13 cellular contexts compared by ENCODE assay signal in the genomic region with DNA sequence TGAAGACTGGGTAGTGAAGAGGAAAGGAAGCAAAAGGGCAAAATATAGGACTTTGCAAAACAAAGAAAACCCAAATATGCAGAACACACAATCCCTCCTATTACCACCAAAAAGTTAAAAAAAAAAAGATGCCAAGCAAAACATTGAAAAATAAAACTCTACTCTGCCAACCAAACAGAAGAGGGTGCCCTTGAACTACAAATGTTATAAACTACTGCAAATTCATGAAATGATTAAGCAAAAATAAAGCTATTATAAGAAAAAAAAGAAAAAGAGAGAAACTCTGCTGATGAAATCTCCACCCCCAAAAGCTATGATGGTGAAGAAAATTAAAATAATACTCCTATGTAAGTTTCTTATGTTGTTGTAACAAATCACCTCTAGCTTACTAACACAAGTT.
DNase-seq lines count a peak whose midpoint lies in the region; ATAC-seq, FAIRE-seq and TF ChIP-seq lines count a peak whose summit lies in the region.
"Had no signal": no experiment of that assay in that cellular context is flagged by ENCODE, and none has a peak within 500 bp of the region (broad histone marks: within the 10 kb centered on the region; RNA-seq: fewer than 3 reads in every experiment).

No MANE protein-coding gene starts in this region.

- H3K4me1 ChIP-seq in pancreas = no peaks in the 10 kb centered on the region
- H3K4me1 ChIP-seq in MM.1S (ENCODE audit: low read length) = no peaks in the 10 kb centered on the region

- FAIRE-seq in pancreas (lab: Jason Lieb, UNC) = peak; percentile 95

- H3K4me3 ChIP-seq in pancreas (no peak overlapping the region), MM.1S (ENCODE audit: low read length) (no peak overlapping the region)

- ATAC-seq in pancreas = no peak

- H3F3A ChIP-seq in MM.1S (ENCODE audit: insufficient read depth, low read length) = no peaks in the 10 kb centered on the region

- no peak overlapping the region for H2AFZ ChIP-seq in MM.1S (ENCODE audit: low read length)

- no peaks in the 10 kb centered on the region for H3K9me2 ChIP-seq in MM.1S (replicated peaks; ENCODE audit: insufficient read depth, low read length)

- H3K27me3 ChIP-seq in pancreas = peaks cover 0 to 13% (median 2%) of the 10 kb centered on the region in 4 donors
- H3K27me3 ChIP-seq in MM.1S (replicated peaks; ENCODE audit: insufficient read depth, low read length) = no peaks in the 10 kb centered on the region

- TF ChIP-seq CTCF in pancreas (IDR thresholded peaks at IDR 0.05) (no peak), MM.1S (IDR thresholded peaks at IDR 0.05; ENCODE audit: low read length) (no peak; the same call in 1 of the 2 replicates)

- H3K9me3 ChIP-seq in pancreas (no peaks in the 10 kb centered on the region), MM.1S (replicated peaks; ENCODE audit: insufficient read depth, low read length) (no peaks in the 10 kb centered on the region)

- no peaks in the 10 kb centered on the region for H3K36me3 ChIP-seq in pancreas
- no peaks in the 10 kb centered on the region for H3K36me3 ChIP-seq in MM.1S (replicated peaks; ENCODE audit: insufficient read depth, low read length)

- DNase-seq in DMS 273 (lab: John Stamatoyannopoulos, UW; ENCODE audit: unreplicated experiment) (peak; percentile 16), DMS 273 treated with DMSO at 0.1 percent for 48 hours (lab: John Stamatoyannopoulos, UW) (no peak), NCI-H2171 (lab: John Stamatoyannopoulos, UW) (peak; percentile 1), dedifferentiated amniotic fluid mesenchymal stem cell (ENCODE audit: extremely low spot score) (peak; percentile 53), pancreas (no peak), GM19238 (ENCODE audit: insufficient read length, low spot score) (no peak), MM.1S (no peak)
- DNase-seq in activated CD4-positive, CD25-positive, alpha-beta regulatory T cell treated with anti-CD3 and anti-CD28 coated beads, Interleukin-2, amount 50 U/mL, for 72 hours = no peak
- DNase-seq: 8988T; activated CD8-positive, alpha-beta memory T cell treated with anti-CD3 and anti-CD28 coated beads, Interleukin-2, amount 50 U/mL, for 4 hours; NCI-H1930; stimulated activated CD4-positive, alpha-beta T cell treated with anti-CD3 and anti-CD28 coated beads, Interleukin-1b, Interleukin-23, amount 100 ng/mL, for 48 hours; substantia nigra had no signal

- intact Hi-C loops in pancreas (cut with DNase I) = no loop called here

- H3K27ac ChIP-seq in pancreas (no peak overlapping the region), MM.1S (ENCODE audit: low read length) (no peak overlapping the region)

- no peaks in the 10 kb centered on the region for H3K79me2 ChIP-seq in MM.1S (ENCODE audit: low read length)

- no peaks in the 10 kb centered on the region for H4K20me1 ChIP-seq in MM.1S (ENCODE audit: insufficient read depth, low read length)

- H3K9ac ChIP-seq in MM.1S (ENCODE audit: low read length) = no peak overlapping the region

- H3K4me2 ChIP-seq in MM.1S (ENCODE audit: low read depth, low read length) = no peak overlapping the region

Comparison
In these comparisons a context has a peak if more than half of its experiments do, and no peak if none do; other contexts are left out.
1. DNase-seq: peak in DMS 273 (single experiment), NCI-H2171 (single experiment) and dedifferentiated amniotic fluid mesenchymal stem cell (single experiment); none in DMS 273 treated with DMSO at 0.1 percent for 48 hours (single experiment), pancreas (0 of 6), GM19238 (single experiment), activated CD4-positive, CD25-positive, alpha-beta regulatory T cell treated with anti-CD3 and anti-CD28 coated beads, Interleukin-2, amount 50 U/mL, for 72 hours (single experiment) and MM.1S (single experiment).